23 cellular contexts compared by ENCODE assay signal in genomic region chr7:143960813-143961610, GRCh38. TPM values are rescaled to one million over a fixed set of nuclear protein-coding genes. Genes with fewer than 3 reads are reported as not detected.
DNase-seq lines count a peak whose midpoint lies in the region; ATAC-seq lines count a peak whose summit lies in the region.
"Had no signal": no experiment of that assay in that cellular context is flagged by ENCODE, and none has a peak within 500 bp of the region (broad histone marks: within the 10 kb centered on the region; RNA-seq: fewer than 3 reads in every experiment).

No MANE protein-coding gene starts in this region.

- H3K4me3 Mint-ChIP-seq in activated CD4-positive, alpha-beta T cell treated with anti-CD3 and anti-CD28 coated beads for 36 hours, result no peak overlapping the region
- H3K4me3 Mint-ChIP-seq in activated T-helper 17 cell treated with anti-CD3 and anti-CD28 coated beads, Interleukin-2, amount 50 U/mL, for 72 hours, result no peak overlapping the region
- no peak overlapping the region for H3K4me3 Mint-ChIP-seq in stimulated activated effector memory CD8-positive, alpha-beta T cell treated with anti-CD3 and anti-CD28 coated beads, Interleukin-12 subunit alpha, Interleukin-12 subunit beta, amount 100 ng/mL, for 72 hours
- H3K4me3 Mint-ChIP-seq: B cell, CD14-positive monocyte, H9 had no signal

- H3K4me1 Mint-ChIP-seq in activated CD4-positive, alpha-beta T cell treated with anti-CD3 and anti-CD28 coated beads for 36 hours, result no peaks in the 10 kb centered on the region
- no peaks in the 10 kb centered on the region for H3K4me1 Mint-ChIP-seq in activated T-helper 17 cell treated with anti-CD3 and anti-CD28 coated beads, Interleukin-2, amount 50 U/mL, for 72 hours
- H3K4me1 Mint-ChIP-seq in stimulated activated effector memory CD8-positive, alpha-beta T cell treated with anti-CD3 and anti-CD28 coated beads, Interleukin-12 subunit alpha, Interleukin-12 subunit beta, amount 100 ng/mL, for 72 hours, result no peaks in the 10 kb centered on the region
- H3K4me1 Mint-ChIP-seq: B cell, CD14-positive monocyte had no signal

- intact Hi-C loops in activated CD4-positive, alpha-beta T cell treated with anti-CD3 and anti-CD28 coated beads for 36 hours (cut with DNase I, micrococcal nuclease), result no loop called here
- intact Hi-C loops in head of caudate nucleus (cut with DNase I), result no loop called here

- peaks cover 22% of the 10 kb centered on the region for H3K27me3 Mint-ChIP-seq in activated CD4-positive, alpha-beta T cell treated with anti-CD3 and anti-CD28 coated beads for 36 hours
- peaks cover 28% of the 10 kb centered on the region for H3K27me3 Mint-ChIP-seq in activated T-helper 17 cell treated with anti-CD3 and anti-CD28 coated beads, Interleukin-2, amount 50 U/mL, for 72 hours

- no peaks in the 10 kb centered on the region for H3K9me3 Mint-ChIP-seq in activated CD4-positive, alpha-beta T cell treated with anti-CD3 and anti-CD28 coated beads for 36 hours (ENCODE audit: low read depth)
- no peaks in the 10 kb centered on the region for H3K9me3 Mint-ChIP-seq in activated T-helper 17 cell treated with anti-CD3 and anti-CD28 coated beads, Interleukin-2, amount 50 U/mL, for 72 hours
- no peaks in the 10 kb centered on the region for H3K9me3 Mint-ChIP-seq in stimulated activated effector memory CD8-positive, alpha-beta T cell treated with anti-CD3 and anti-CD28 coated beads, Interleukin-12 subunit alpha, Interleukin-12 subunit beta, amount 100 ng/mL, for 72 hours
- H3K9me3 Mint-ChIP-seq: H9 had no signal

- DNase-seq in activated CD4-positive, alpha-beta T cell treated with anti-CD3 and anti-CD28 coated beads for 36 hours, result no peak
- no peak for DNase-seq in activated CD4-positive, alpha-beta T cell treated with anti-CD3 and anti-CD28 coated beads for 1 hour
- DNase-seq in head of caudate nucleus, result peak in 41 of 42 donors; percentile 18 to 94 (median 65)
- no peak for DNase-seq in stimulated activated effector memory CD8-positive, alpha-beta T cell treated with anti-CD3 and anti-CD28 coated beads, Interleukin-12 subunit alpha, Interleukin-12 subunit beta, amount 100 ng/mL, for 72 hours (ENCODE audit: low spot score in 2 of 2)
- DNase-seq in NCI-H1417 treated with DMSO at 0.1 percent for 48 hours (lab: John Stamatoyannopoulos, UW), result no peak
- DNase-seq: DMS79; H9; IMR-90; MV-4-11; NCI-H1694 treated with DMSO at 0.1 percent for 48 hours; NCI-H2107; NCI-H226; NCI-H510A treated with DMSO at 0.1 percent for 48 hours; NCI-H774; NK-92 treated with Interleukin-12 subunit alpha and Interleukin-12 subunit beta, amount 100 ng/mL, for 24 hours had no signal

- CTCF ChIA-PET in activated CD4-positive, alpha-beta T cell treated with anti-CD3 and anti-CD28 coated beads for 36 hours (lab: Charles Lee), result no interaction called here

- peak; percentile 36 for ATAC-seq in activated CD4-positive, alpha-beta T cell treated with anti-CD3 and anti-CD28 coated beads for 36 hours
- ATAC-seq in activated T-helper 17 cell treated with anti-CD3 and anti-CD28 coated beads, Interleukin-2, amount 50 U/mL, for 72 hours (replicated peaks), result peak; percentile 72
- ATAC-seq in stimulated activated effector memory CD8-positive, alpha-beta T cell treated with anti-CD3 and anti-CD28 coated beads, Interleukin-12 subunit alpha, Interleukin-12 subunit beta, amount 100 ng/mL, for 72 hours, result peak; percentile 28
- ATAC-seq in GM19035 (IDR thresholded peaks at IDR 0.05; ENCODE audit: unreplicated experiment), result no peak
- no peak for ATAC-seq in GM19023 (IDR thresholded peaks at IDR 0.05; ENCODE audit: unreplicated experiment)
- ATAC-seq: Panc1, SK-N-SH treated with all-trans-retinoic acid at 6 μM for 48 hours had no signal

- no peak overlapping the region for H3K27ac Mint-ChIP-seq in activated CD4-positive, alpha-beta T cell treated with anti-CD3 and anti-CD28 coated beads for 36 hours
- H3K27ac Mint-ChIP-seq in activated T-helper 17 cell treated with anti-CD3 and anti-CD28 coated beads, Interleukin-2, amount 50 U/mL, for 72 hours, result no peak overlapping the region
- no peak overlapping the region for H3K27ac Mint-ChIP-seq in stimulated activated effector memory CD8-positive, alpha-beta T cell treated with anti-CD3 and anti-CD28 coated beads, Interleukin-12 subunit alpha, Interleukin-12 subunit beta, amount 100 ng/mL, for 72 hours
- H3K27ac Mint-ChIP-seq: B cell, CD14-positive monocyte, H9 had no signal

- POLR2A ChIA-PET in activated CD4-positive, alpha-beta T cell treated with anti-CD3 and anti-CD28 coated beads for 36 hours (lab: Charles Lee), result interaction anchor here (0.7 kb wide), 1 partner anchor 76 kb away, joined by 4 read pairs; no protein-coding TSS in a partner anchor

- no peaks in the 10 kb centered on the region for H3K36me3 Mint-ChIP-seq in activated CD4-positive, alpha-beta T cell treated with anti-CD3 and anti-CD28 coated beads for 36 hours (ENCODE audit: low read depth)
- H3K36me3 Mint-ChIP-seq in activated T-helper 17 cell treated with anti-CD3 and anti-CD28 coated beads, Interleukin-2, amount 50 U/mL, for 72 hours (ENCODE audit: low read depth), result no peaks in the 10 kb centered on the region
- no peaks in the 10 kb centered on the region for H3K36me3 Mint-ChIP-seq in stimulated activated effector memory CD8-positive, alpha-beta T cell treated with anti-CD3 and anti-CD28 coated beads, Interleukin-12 subunit alpha, Interleukin-12 subunit beta, amount 100 ng/mL, for 72 hours
- H3K36me3 Mint-ChIP-seq: CD14-positive monocyte had no signal

RNA-seq across cellular contexts. Expression of gene OR2F1, which starts 6.4 kb away (rescaled TPM):
- total RNA-seq in activated CD4-positive, alpha-beta T cell treated with anti-CD3 and anti-CD28 coated beads for 36 hours, result not detected
- total RNA-seq in activated T-helper 17 cell treated with anti-CD3 and anti-CD28 coated beads, Interleukin-2, amount 50 U/mL, for 72 hours, result not detected
- total RNA-seq: B cell, H9, IMR-90, M059J had no signal

RNA-seq across cellular contexts. Expression of gene OR2F2, which starts 26.0 kb away (rescaled TPM):
- not detected for total RNA-seq in activated CD4-positive, alpha-beta T cell treated with anti-CD3 and anti-CD28 coated beads for 36 hours
- total RNA-seq in activated T-helper 17 cell treated with anti-CD3 and anti-CD28 coated beads, Interleukin-2, amount 50 U/mL, for 72 hours, result not detected
- total RNA-seq: B cell, H9, IMR-90, M059J had no signal

RNA-seq across cellular contexts. Expression of gene OR6B1, which starts 39.1 kb away (rescaled TPM):
- not detected for total RNA-seq in activated CD4-positive, alpha-beta T cell treated with anti-CD3 and anti-CD28 coated beads for 36 hours
- not detected for total RNA-seq in activated T-helper 17 cell treated with anti-CD3 and anti-CD28 coated beads, Interleukin-2, amount 50 U/mL, for 72 hours
- total RNA-seq: B cell, H9, IMR-90, M059J had no signal

RNA-seq across cellular contexts. Expression of gene TCAF1, which starts 59.0 kb away (rescaled TPM):
- 10 to 100 TPM; 16.5 to 17.7 TPM for total RNA-seq in activated CD4-positive, alpha-beta T cell treated with anti-CD3 and anti-CD28 coated beads for 36 hours
- total RNA-seq in activated T-helper 17 cell treated with anti-CD3 and anti-CD28 coated beads, Interleukin-2, amount 50 U/mL, for 72 hours, result 10 to 100 TPM; 19.2 to 48.0 TPM

Comparison
In these comparisons a context has a peak if more than half of its experiments do, and no peak if none do; other contexts are left out.
1. ATAC-seq: peak in activated CD4-positive, alpha-beta T cell treated with anti-CD3 and anti-CD28 coated beads for 36 hours (single experiment), activated T-helper 17 cell treated with anti-CD3 and anti-CD28 coated beads, Interleukin-2, amount 50 U/mL, for 72 hours (single experiment) and stimulated activated effector memory CD8-positive, alpha-beta T cell treated with anti-CD3 and anti-CD28 coated beads, Interleukin-12 subunit alpha, Interleukin-12 subunit beta, amount 100 ng/mL, for 72 hours (single experiment); none in GM19035 (single experiment) and GM19023 (single experiment).
2. DNase-seq: peak in head of caudate nucleus (41 of 42); none in activated CD4-positive, alpha-beta T cell treated with anti-CD3 and anti-CD28 coated beads for 36 hours (single experiment), activated CD4-positive, alpha-beta T cell treated with anti-CD3 and anti-CD28 coated beads for 1 hour (single experiment), stimulated activated effector memory CD8-positive, alpha-beta T cell treated with anti-CD3 and anti-CD28 coated beads, Interleukin-12 subunit alpha, Interleukin-12 subunit beta, amount 100 ng/mL, for 72 hours (0 of 2) and NCI-H1417 treated with DMSO at 0.1 percent for 48 hours (single experiment).